1 cellular context compared by ENCODE assay signal in genomic region chr22:38494498-38494897, GRCh38.
TF ChIP-seq lines count a peak whose summit lies in the region.

No MANE protein-coding gene starts in this region.

TF ChIP-seq in GM23338, 12 proteins besides CTCF, POLR2A, EP300 and RAD21:
- TF ChIP-seq POLR2AphosphoS5 (IDR thresholded peaks at IDR 0.05; ENCODE audit: low read depth) (no peak), ZNF331 (CRISPR knock-in tag; IDR thresholded peaks at IDR 0.05; ENCODE audit: low read depth) (no peak), EZH2phosphoT487 (IDR thresholded peaks at IDR 0.05; ENCODE audit: unreplicated experiment) (no peak), EZH2 (IDR thresholded peaks at IDR 0.05; ENCODE audit: low read depth, unreplicated experiment) (no peak), STAT1 (IDR thresholded peaks at IDR 0.05; ENCODE audit: unreplicated experiment) (no peak), ETS1 (IDR thresholded peaks at IDR 0.05) (no peak), REST (IDR thresholded peaks at IDR 0.05; ENCODE audit: unreplicated experiment) (no peak), ZNF114 (CRISPR knock-in tag; IDR thresholded peaks at IDR 0.05) (no peak), CREB1 (CRISPR knock-in tag; IDR thresholded peaks at IDR 0.05; ENCODE audit: low read depth) (no peak), JUNB (IDR thresholded peaks at IDR 0.05; ENCODE audit: unreplicated experiment) (no peak), NANOG (IDR thresholded peaks at IDR 0.05; ENCODE audit: borderline replicate concordance) (no peak), ZNF462 (CRISPR knock-in tag; IDR thresholded peaks at IDR 0.05) (no peak)
TF ChIP-seq in GM23338: peak in this region for 0.
